In genomic region chr2:521853-522530, GRCh38 we compare ENCODE assay signal across 9 cellular contexts.
"Had no signal": no experiment of that assay in that cellular context is flagged by ENCODE, and none has a peak within 500 bp of the region (broad histone marks: within the 10 kb centered on the region; RNA-seq: fewer than 3 reads in every experiment).

No MANE protein-coding gene starts in this region.

- H3K36me3 ChIP-seq: HAP-1 had no signal

- H3K4me2 ChIP-seq: GM23338 had no signal

- H2AFZ ChIP-seq: GM23248, GM23338 had no signal

- H3K9me3 Mint-ChIP-seq: GM23338 had no signal

- H3K4me1 Mint-ChIP-seq: GM23338, H9 had no signal

- DNase-seq: GM23248, GOT3, H7, H9, HCEC 1CT, HFFc6 had no signal

- H3K4me3 Mint-ChIP-seq: GM23338, H9, HFFc6 had no signal

- H3K27ac ChIP-seq: GM23248 had no signal

- H3K9me3 ChIP-seq: HAP-1 had no signal

- H3K9ac ChIP-seq: GM23248 had no signal

- H3K4me3 ChIP-seq: GM23248, GM23338, HAP-1 had no signal

- H3K4me1 ChIP-seq: HAP-1 had no signal

- H3K27ac Mint-ChIP-seq: GM23338, HFFc6 had no signal

- ATAC-seq: GM23338, HCT116 had no signal
